14 cellular contexts compared by ENCODE assay signal in the genomic region with DNA sequence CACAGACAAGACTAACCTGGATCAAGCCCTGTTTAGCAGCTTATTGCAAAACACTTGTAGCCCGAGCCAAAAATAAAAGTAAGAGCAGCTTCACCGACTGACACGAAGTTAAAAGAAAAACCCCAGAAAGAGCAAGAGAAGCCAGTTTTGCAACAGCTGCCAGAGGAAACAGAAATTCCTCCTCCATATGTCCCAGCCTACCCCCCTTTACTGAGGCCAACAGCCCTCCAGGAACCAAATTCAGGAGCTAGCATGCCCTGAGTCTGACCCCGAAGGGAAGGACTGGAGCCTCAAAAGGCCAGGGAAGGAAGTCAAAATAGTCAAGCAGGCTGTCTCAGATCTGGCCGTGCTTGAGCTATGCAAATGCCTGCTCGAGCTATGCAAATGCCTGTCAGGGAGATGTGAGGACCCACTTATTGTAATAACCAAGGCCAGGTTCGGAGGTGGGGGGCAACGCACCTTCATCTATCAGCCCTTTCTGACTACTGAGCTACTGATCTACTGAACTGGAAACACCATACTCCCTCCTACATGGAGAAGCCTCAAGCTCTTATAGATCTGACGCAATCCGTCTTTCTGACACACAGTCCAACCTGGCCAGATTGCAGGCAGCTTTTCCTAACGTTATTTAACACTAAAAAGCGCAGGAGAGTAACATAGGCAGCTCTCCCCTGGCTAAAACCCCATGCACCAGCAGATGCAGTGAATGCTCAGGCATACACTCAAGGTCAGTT. TPM values are rescaled to one million over a fixed set of nuclear protein-coding genes. Genes with fewer than 3 reads are reported as not detected.
DNase-seq lines count a peak whose midpoint lies in the region; ATAC-seq, FAIRE-seq and TF ChIP-seq lines count a peak whose summit lies in the region.
"Had no signal": no experiment of that assay in that cellular context is flagged by ENCODE, and none has a peak within 500 bp of the region (broad histone marks: within the 10 kb centered on the region; RNA-seq: fewer than 3 reads in every experiment).

No MANE protein-coding gene starts in this region.

- no TSS peak for BruUV-seq in MCF 10A (replicated peaks; lab: Mats Ljungman, UMichigan)

- WGBS in liver: 26% methylated on average over 12 of the region's 12 CpGs
- whole genome bisulfite sequencing in tibial nerve, 2 donors: 17 to 18% methylated on average over 12 of the region's 12 CpGs

- no peak for TF ChIP-seq POLR2A in tibial nerve (IDR thresholded peaks at IDR 0.05)

- H3K36me3 Mint-ChIP-seq in MCF 10A (ENCODE audit: insufficient read depth, unreplicated experiment): no peaks in the 10 kb centered on the region

- peaks cover 20% of the 10 kb centered on the region for H3K27me3 Mint-ChIP-seq in MCF 10A (ENCODE audit: insufficient read depth, unreplicated experiment)

- CTCF ChIA-PET in AG04449 (lab: Yijun Ruan, JAX) (interaction anchor here (0.6 to 4.2 kb wide), 8 partner anchors 11 to 182 kb away, joined by 3 to 22 read pairs (median 3); no protein-coding TSS in a partner anchor), MCF 10A (lab: Yijun Ruan, JAX) (interaction anchor here (1.0 to 1.9 kb wide), 4 partner anchors 16 to 182 kb away, joined by 3 to 11 read pairs (median 4); no protein-coding TSS in a partner anchor)

- intact Hi-C loops in MCF 10A (cut with micrococcal nuclease): no loop called here

- no peak overlapping the region for H3K27ac ChIP-seq in liver (ENCODE audit: low read depth in 1 of 2, low read length in 2 of 2)
- peak overlapping the region in 1 of 4 donors; percentile 52 for H3K27ac ChIP-seq in tibial nerve
- H3K27ac ChIP-seq: vagina had no signal

- peak in 1 of 2 donors; percentile 13 for TF ChIP-seq EP300 in tibial nerve (IDR thresholded peaks at IDR 0.05)

- no peak for ATAC-seq in HG02798 (IDR thresholded peaks at IDR 0.05; ENCODE audit: poor library complexity, unreplicated experiment)
- ATAC-seq: activated T-cell treated with anti-CD3 and anti-CD28 coated beads, Interleukin-2, amount 50 U/mL, for 4 hours had no signal

- FAIRE-seq in urothelium cell line (lab: Jason Lieb, UNC): no peak
- FAIRE-seq: GM12892 had no signal

- H3K27ac Mint-ChIP-seq in MCF 10A (ENCODE audit: low read depth, unreplicated experiment): no peak overlapping the region
- H3K27ac Mint-ChIP-seq: T-helper 2 cell treated with Interferon-gamma antibody and Interleukin-4, amounts not matched to agents 5 μg/mL and 100 μg/mL, for 36 hours had no signal

- H3K9me3 ChIP-seq in liver (ENCODE audit: control insufficient read depth in 4 of 4, low read length in 3 of 4) (no peaks in the 10 kb centered on the region), tibial nerve (no peaks in the 10 kb centered on the region)
- H3K9me3 ChIP-seq: vagina had no signal

- DNase-seq in AG04449 (ENCODE audit: low read depth, low spot score): no peak
- DNase-seq in KG1 (lab: John Stamatoyannopoulos, UW): peak; percentile 37
- peak; percentile 18 for DNase-seq in MCF 10A (ENCODE audit: unreplicated experiment)
- DNase-seq in urothelium cell line (ENCODE audit: low spot score): no peak
- DNase-seq in dedifferentiated amniotic fluid mesenchymal stem cell (ENCODE audit: extremely low spot score): no peak
- DNase-seq in tibial nerve (ENCODE audit: low spot score in 2 of 2): no peak
- DNase-seq: activated T-cell treated with anti-CD3 and anti-CD28 coated beads, Interleukin-2, amount 50 U/mL, for 4 hours; C1 segment of cervical spinal cord had no signal

- H3K9ac ChIP-seq in liver (ENCODE audit: low read depth in 1 of 2, low read length in 2 of 2): no peak overlapping the region

- TF ChIP-seq RAD21 in liver (IDR thresholded peaks at IDR 0.05): no peak

- H3K4me3 Mint-ChIP-seq in MCF 10A (ENCODE audit: unreplicated experiment): peak overlapping the region; percentile 24
- H3K4me3 Mint-ChIP-seq: activated T-cell treated with anti-CD3 and anti-CD28 coated beads, Interleukin-2, amount 50 U/mL, for 4 hours; T-helper 2 cell treated with Interferon-gamma antibody and Interleukin-4, amounts not matched to agents 5 μg/mL and 100 μg/mL, for 36 hours had no signal

- H3K27me3 ChIP-seq in liver (ENCODE audit: control insufficient read depth in 4 of 4, insufficient read depth in 4 of 4, low read length in 3 of 4) (no peaks in the 10 kb centered on the region), tibial nerve (peaks cover 0 to 12% of the 10 kb centered on the region in 2 donors)

- peaks cover 7% of the 10 kb centered on the region for H3K4me1 Mint-ChIP-seq in MCF 10A (ENCODE audit: insufficient read depth, unreplicated experiment)

- H3K4me1 ChIP-seq in liver (ENCODE audit: control insufficient read depth in 4 of 4, insufficient read depth in 4 of 4, low read length in 3 of 4): peaks cover 0 to 18% (median 18%) of the 10 kb centered on the region in 4 donors
- peaks cover 0 to 46% (median 18%) of the 10 kb centered on the region in 4 donors for H3K4me1 ChIP-seq in tibial nerve
- H3K4me1 ChIP-seq: vagina had no signal

- no peak for TF ChIP-seq CTCF in AG04449 (IDR thresholded peaks at IDR 0.05; ENCODE audit: insufficient read depth, low read length, missing control alignments)
- TF ChIP-seq CTCF in MCF 10A (IDR thresholded peaks at IDR 0.05; ENCODE audit: unreplicated experiment): no peak
- no peak for TF ChIP-seq CTCF in liver (IDR thresholded peaks at IDR 0.05; ENCODE audit: low read depth, low read length, missing input control)
- no peak for TF ChIP-seq CTCF in tibial nerve (IDR thresholded peaks at IDR 0.05)

- H3K4me3 ChIP-seq in AG04449 (ENCODE audit: low read depth, low read length) (peak overlapping the region; percentile 6; the same call in 1 of the 2 replicates), liver (ENCODE audit: low read depth in 1 of 3, low read length in 3 of 3) (no peak overlapping the region), tibial nerve (no peak overlapping the region)
- H3K4me3 ChIP-seq: vagina had no signal

- no peaks in the 10 kb centered on the region for H3K36me3 ChIP-seq in liver (ENCODE audit: control insufficient read depth in 4 of 4, insufficient read depth in 3 of 4, low read depth in 1 of 4, low read length in 3 of 4)
- H3K36me3 ChIP-seq in tibial nerve: no peaks in the 10 kb centered on the region
- H3K36me3 ChIP-seq: vagina had no signal

- no peaks in the 10 kb centered on the region for H3K9me3 Mint-ChIP-seq in MCF 10A (ENCODE audit: unreplicated experiment)
- H3K9me3 Mint-ChIP-seq: activated T-cell treated with anti-CD3 and anti-CD28 coated beads, Interleukin-2, amount 50 U/mL, for 4 hours; T-helper 2 cell treated with Interferon-gamma antibody and Interleukin-4, amounts not matched to agents 5 μg/mL and 100 μg/mL, for 36 hours had no signal

- POLR2A ChIA-PET in AG04449 (lab: Yijun Ruan, JAX): interaction anchor here (0.7 kb wide), 1 partner anchor 24 kb away, joined by 3 read pairs; no protein-coding TSS in a partner anchor
- POLR2A ChIA-PET in MCF 10A (lab: Yijun Ruan, JAX): no interaction called here

TF ChIP-seq in liver, 16 proteins besides CTCF, POLR2A, EP300 and RAD21:
- TF ChIP-seq NR2F2 (IDR thresholded peaks at IDR 0.05) (peak; percentile 52), RXRA (IDR thresholded peaks at IDR 0.05) (peak; percentile 48 to 55), HNF4A (conservative IDR thresholded peaks at IDR 0.05) (no peak), EGR1 (IDR thresholded peaks at IDR 0.05; ENCODE audit: low read depth in 2 of 2) (no peak), GABPA (IDR thresholded peaks at IDR 0.05 in 1 of 2, conservative IDR thresholded peaks at IDR 0.05 in 1 of 2) (no peak), TAF1 (conservative IDR thresholded peaks at IDR 0.05) (no peak), JUND (IDR thresholded peaks at IDR 0.05) (no peak), HNF4G (IDR thresholded peaks at IDR 0.05) (no peak), YY1 (IDR thresholded peaks at IDR 0.05) (no peak)
- TF ChIP-seq, protein P1, sequence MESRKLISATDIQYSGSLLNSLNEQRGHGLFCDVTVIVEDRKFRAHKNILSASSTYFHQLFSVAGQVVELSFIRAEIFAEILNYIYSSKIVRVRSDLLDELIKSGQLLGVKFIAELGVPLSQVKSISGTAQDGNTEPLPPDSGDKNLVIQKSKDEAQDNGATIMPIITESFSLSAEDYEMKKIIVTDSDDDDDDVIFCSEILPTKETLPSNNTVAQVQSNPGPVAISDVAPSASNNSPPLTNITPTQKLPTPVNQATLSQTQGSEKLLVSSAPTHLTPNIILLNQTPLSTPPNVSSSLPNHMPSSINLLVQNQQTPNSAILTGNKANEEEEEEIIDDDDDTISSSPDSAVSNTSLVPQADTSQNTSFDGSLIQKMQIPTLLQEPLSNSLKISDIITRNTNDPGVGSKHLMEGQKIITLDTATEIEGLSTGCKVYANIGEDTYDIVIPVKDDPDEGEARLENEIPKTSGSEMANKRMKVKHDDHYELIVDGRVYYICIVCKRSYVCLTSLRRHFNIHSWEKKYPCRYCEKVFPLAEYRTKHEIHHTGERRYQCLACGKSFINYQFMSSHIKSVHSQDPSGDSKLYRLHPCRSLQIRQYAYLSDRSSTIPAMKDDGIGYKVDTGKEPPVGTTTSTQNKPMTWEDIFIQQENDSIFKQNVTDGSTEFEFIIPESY (IDR thresholded peaks at IDR 0.05): no peak
- TF ChIP-seq, protein P2, sequence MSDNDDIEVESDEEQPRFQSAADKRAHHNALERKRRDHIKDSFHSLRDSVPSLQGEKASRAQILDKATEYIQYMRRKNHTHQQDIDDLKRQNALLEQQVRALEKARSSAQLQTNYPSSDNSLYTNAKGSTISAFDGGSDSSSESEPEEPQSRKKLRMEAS (IDR thresholded peaks at IDR 0.05): no peak
- TF ChIP-seq, protein P3, sequence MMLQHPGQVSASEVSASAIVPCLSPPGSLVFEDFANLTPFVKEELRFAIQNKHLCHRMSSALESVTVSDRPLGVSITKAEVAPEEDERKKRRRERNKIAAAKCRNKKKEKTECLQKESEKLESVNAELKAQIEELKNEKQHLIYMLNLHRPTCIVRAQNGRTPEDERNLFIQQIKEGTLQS (IDR thresholded peaks at IDR 0.05): no peak

RNA-seq across cellular contexts. Expression of a gene that starts 6.7 kb away (rescaled TPM):
- total RNA-seq in MCF 10A (2022) (not detected in 2 replicates), liver (1 to 10 TPM; 4.4 to 8.9 TPM), tibial nerve (1 to 10 TPM; 2.6 to 7.5 (median 4.3) TPM)
- 1 to 10 TPM in 1 of 2 donors, under 1 TPM in 1; 0.49 to 2.1 TPM for polyA plus RNA-seq in liver
- total RNA-seq: activated T-cell treated with anti-CD3 and anti-CD28 coated beads, Interleukin-2, amount 50 U/mL, for 4 hours; dermis microvascular lymphatic vessel endothelial cell had no signal

RNA-seq across cellular contexts. Expression of a gene that starts 25.0 kb away (rescaled TPM):
- total RNA-seq in MCF 10A (2022): 42.0 and 44.9 TPM in 2 replicates
- 10 to 100 TPM; 14.2 to 19.8 TPM for total RNA-seq in liver
- polyA plus RNA-seq in liver: 10 to 100 TPM; 16.7 to 19.6 TPM
- total RNA-seq in tibial nerve: 10 to 100 TPM; 32.8 to 43.5 (median 38.7) TPM

RNA-seq across cellular contexts. Expression of a gene that starts 25.3 kb away (rescaled TPM):
- total RNA-seq in MCF 10A (2022) (23.7 and 24.5 TPM in 2 replicates), liver (100 to 1,000 TPM in 1 of 2 donors, 10 to 100 TPM in 1; 42.3 to 143 TPM), tibial nerve (10 to 100 TPM; 12.6 to 19.0 (median 14.8) TPM)
- 1,000 to 10,000 TPM in 1 of 2 donors, 100 to 1,000 TPM in 1; 550 to 2,086 TPM for polyA plus RNA-seq in liver

RNA-seq across cellular contexts. Expression of a gene that starts 57.6 kb away (rescaled TPM):
- 0.37 TPM in 1 of 2 replicates, not detected in the other for total RNA-seq in MCF 10A (2022)
- under 1 TPM; 0.08 to 0.75 TPM for total RNA-seq in liver
- polyA plus RNA-seq in liver: under 1 TPM; 0.17 to 0.30 TPM
- 1 to 10 TPM in 2 of 4 donors, under 1 TPM in 1, not detected in 1; 0.63 to 3.0 (median 1.7) TPM for total RNA-seq in tibial nerve
- total RNA-seq: vagina had no signal

Comparison
In these comparisons a context has a peak if more than half of its experiments do, and no peak if none do; other contexts are left out.
1. DNase-seq: peak in KG1 (single experiment) and MCF 10A (single experiment); none in AG04449 (single experiment), urothelium cell line (single experiment), dedifferentiated amniotic fluid mesenchymal stem cell (single experiment) and tibial nerve (0 of 2).